17 cellular contexts compared by ENCODE assay signal in genomic region chr1:206482611-206483010, GRCh38.
"Had no signal": no experiment of that assay in that cellular context is flagged by ENCODE, and none has a peak within 500 bp of the region (broad histone marks: within the 10 kb centered on the region; RNA-seq: fewer than 3 reads in every experiment).

No MANE protein-coding gene starts in this region.

- H3K27ac ChIP-seq: coronary artery, gastroesophageal sphincter, ovary, testis had no signal

- H3K9me3 Mint-ChIP-seq: activated CD4-positive, alpha-beta memory T cell treated with anti-CD3 and anti-CD28 coated beads for 36 hours; activated naive CD4-positive, alpha-beta T cell treated with anti-CD3 and anti-CD28 coated beads for 36 hours; activated T-helper 17 cell treated with anti-CD3 and anti-CD28 coated beads, Interleukin-2, amount 50 U/mL, for 72 hours; neural crest cell; stimulated activated naive CD8-positive, alpha-beta T cell treated with anti-CD3 and anti-CD28 coated beads, Interleukin-15, Interleukin-2, amounts not matched to agents 100 ng/mL and 50 ng/mL, for 24 hours had no signal

- H3K27me3 ChIP-seq: gastroesophageal sphincter, ovary, testis had no signal

- H3K4me1 ChIP-seq: testis had no signal

- H3K9me3 ChIP-seq: gastroesophageal sphincter, ovary, testis had no signal

- H3K4me3 Mint-ChIP-seq: activated CD4-positive, alpha-beta memory T cell treated with anti-CD3 and anti-CD28 coated beads for 36 hours; activated naive CD4-positive, alpha-beta T cell treated with anti-CD3 and anti-CD28 coated beads for 36 hours; activated T-helper 17 cell treated with anti-CD3 and anti-CD28 coated beads, Interleukin-2, amount 50 U/mL, for 72 hours; neural crest cell; stimulated activated naive CD8-positive, alpha-beta T cell treated with anti-CD3 and anti-CD28 coated beads, Interleukin-15, Interleukin-2, amounts not matched to agents 100 ng/mL and 50 ng/mL, for 24 hours had no signal

- H3K27me3 Mint-ChIP-seq: activated CD4-positive, alpha-beta memory T cell treated with anti-CD3 and anti-CD28 coated beads for 36 hours; activated T-helper 17 cell treated with anti-CD3 and anti-CD28 coated beads, Interleukin-2, amount 50 U/mL, for 72 hours; stimulated activated naive CD8-positive, alpha-beta T cell treated with anti-CD3 and anti-CD28 coated beads, Interleukin-15, Interleukin-2, amounts not matched to agents 100 ng/mL and 50 ng/mL, for 24 hours had no signal

- H3K27ac Mint-ChIP-seq: activated CD4-positive, alpha-beta memory T cell treated with anti-CD3 and anti-CD28 coated beads for 36 hours; activated naive CD4-positive, alpha-beta T cell treated with anti-CD3 and anti-CD28 coated beads for 36 hours; stimulated activated naive CD8-positive, alpha-beta T cell treated with anti-CD3 and anti-CD28 coated beads, Interleukin-15, Interleukin-2, amounts not matched to agents 100 ng/mL and 50 ng/mL, for 24 hours had no signal

- FAIRE-seq: astrocyte, urothelium cell line had no signal

- DNase-seq: activated CD4-positive, alpha-beta memory T cell treated with anti-CD3 and anti-CD28 coated beads for 36 hours; activated CD4-positive, CD25-positive, alpha-beta regulatory T cell treated with anti-CD3 and anti-CD28 coated beads, Interleukin-2, amount 50 U/mL, for 72 hours; activated CD8-positive, alpha-beta memory T cell treated with anti-CD3 and anti-CD28 coated beads, Interleukin-2, amount 50 U/mL, for 48 hours; activated naive CD4-positive, alpha-beta T cell treated with anti-CD3 and anti-CD28 coated beads for 36 hours; effector CD8-positive, alpha-beta T cell; ovary; stimulated activated CD4-positive, alpha-beta T cell treated with anti-CD3 and anti-CD28 coated beads, Interleukin-4, amount 100 ng/mL, for 1 hour; stimulated activated CD8-positive, alpha-beta memory T cell treated with anti-CD3 and anti-CD28 coated beads, Interleukin-4, amount 100 ng/mL, for 48 hours; T-helper 9 cell; testis had no signal

- H3K36me3 ChIP-seq: ovary had no signal

- H3K4me3 ChIP-seq: coronary artery, gastroesophageal sphincter, ovary, testis had no signal

- ATAC-seq: activated T-helper 17 cell treated with anti-CD3 and anti-CD28 coated beads, Interleukin-2, amount 50 U/mL, for 72 hours; gastroesophageal sphincter had no signal
